Comparison of ENCODE assay signal across 7 cellular contexts in the genomic region with DNA sequence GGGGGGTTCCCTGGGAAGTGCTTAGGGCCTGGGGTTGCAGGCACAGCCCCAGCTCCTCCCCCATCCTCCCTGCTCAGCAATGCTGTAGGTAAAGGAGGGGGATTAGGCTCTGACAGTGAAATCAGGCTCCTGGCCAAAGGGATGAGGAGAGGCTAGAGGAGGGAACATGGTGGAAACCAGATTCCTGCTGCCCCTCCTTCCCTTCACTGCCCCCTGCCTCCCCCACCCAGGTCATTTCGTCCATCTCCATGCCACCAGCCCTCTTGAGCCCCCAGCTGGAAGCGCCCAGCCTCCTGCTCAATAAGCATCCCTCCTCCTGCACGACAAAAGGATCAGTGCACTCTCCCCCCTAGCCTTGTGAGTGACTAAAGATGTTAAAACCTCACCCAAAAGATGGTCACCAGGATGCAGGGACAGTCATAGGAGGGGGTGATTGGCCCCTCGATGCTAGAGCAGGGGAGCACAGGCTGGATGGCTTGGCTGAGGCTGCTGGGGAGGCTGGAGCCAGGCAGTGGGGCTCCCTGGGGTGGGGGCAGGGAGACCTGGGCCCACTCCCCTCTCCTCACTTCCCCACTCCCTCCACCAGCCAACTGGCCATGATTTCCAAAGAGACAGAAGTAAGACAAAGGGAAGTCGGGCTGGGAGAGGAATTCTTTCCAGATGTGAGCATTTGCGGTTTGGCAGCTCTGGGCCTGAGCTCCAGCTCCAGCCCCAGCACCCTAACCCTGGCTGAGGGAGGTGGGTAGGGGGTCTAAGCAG. TPM values are rescaled to one million over a fixed set of nuclear protein-coding genes. Genes with fewer than 3 reads are reported as not detected.
DNase-seq lines count a peak whose midpoint lies in the region; ATAC-seq lines count a peak whose summit lies in the region.
"Had no signal": no experiment of that assay in that cellular context is flagged by ENCODE, and none has a peak within 500 bp of the region (broad histone marks: within the 10 kb centered on the region; RNA-seq: fewer than 3 reads in every experiment).

No MANE protein-coding gene starts in this region.

- H3K9me3 Mint-ChIP-seq in CD4-positive, alpha-beta memory T cell, result no peaks in the 10 kb centered on the region

- H3K27me3 Mint-ChIP-seq in CD4-positive, alpha-beta memory T cell, result peaks cover 6 to 9% of the 10 kb centered on the region in 2 donors

- ATAC-seq in HG02852 (IDR thresholded peaks at IDR 0.05; ENCODE audit: unreplicated experiment) (no peak), HG03097 (IDR thresholded peaks at IDR 0.05; ENCODE audit: low FRiP score, unreplicated experiment) (no peak), GM19324 (IDR thresholded peaks at IDR 0.05; ENCODE audit: low FRiP score, unreplicated experiment) (no peak)

- CTCF ChIA-PET in CD4-positive, alpha-beta memory T cell (lab: Charles Lee; ENCODE audit: partially characterized antibody), result interaction anchor here (1.4 to 12.1 kb wide), 8 partner anchors 8 to 84 kb away, joined by 3 to 187 read pairs (median 18); partner anchors contain the start of genes ISG20L2, METTL25B and NES

- no peaks in the 10 kb centered on the region for H3K36me3 ChIP-seq in CD4-positive, alpha-beta memory T cell (ENCODE audit: insufficient read depth, low read length)

- H3K4me1 Mint-ChIP-seq in CD4-positive, alpha-beta memory T cell, result peaks cover 8 to 47% (median 24%) of the 10 kb centered on the region in 4 donors

- POLR2A ChIA-PET in CD4-positive, alpha-beta memory T cell (lab: Charles Lee; ENCODE audit: partially characterized antibody), result interaction anchor here (0.6 to 4.2 kb wide), 10 partner anchors 8 to 153 kb away, joined by 3 to 35 read pairs (median 6); partner anchors contain the start of genes HDGF, ISG20L2, METTL25B and MRPL24

- H3K4me1 ChIP-seq in CD4-positive, alpha-beta memory T cell (ENCODE audit: insufficient read depth, low read length), result peaks cover 32% of the 10 kb centered on the region

- DNase-seq in CD4-positive, alpha-beta memory T cell, result no peak
- DNase-seq in RPMI7951 (ENCODE audit: low read depth), result peak; percentile 75
- peak; percentile 85 for DNase-seq in left kidney (ENCODE audit: low read depth, low spot score)
- DNase-seq: effector memory CD4-positive, alpha-beta T cell had no signal

- H3K9me3 ChIP-seq in CD4-positive, alpha-beta memory T cell (ENCODE audit: control insufficient read depth in 1 of 2, low read length in 2 of 2), result no peaks in the 10 kb centered on the region

- H3K27ac ChIP-seq in CD4-positive, alpha-beta memory T cell (ENCODE audit: low read depth, low read length), result no peak overlapping the region

- intact Hi-C loops in CD4-positive, alpha-beta memory T cell (cut with micrococcal nuclease), result loop anchor here (10.0 kb wide), 1 partner anchor 83 kb away; no protein-coding TSS in a partner anchor

- H3K27ac Mint-ChIP-seq in CD4-positive, alpha-beta memory T cell, result peak overlapping the region in 4 of 7 donors; percentile 68 to 94 (median 82)

- H3K4me3 Mint-ChIP-seq in CD4-positive, alpha-beta memory T cell, result peak overlapping the region in 6 of 8 donors; percentile 64 to 89 (median 68)

- peaks cover 0 to 4% of the 10 kb centered on the region in 2 donors for H3K36me3 Mint-ChIP-seq in CD4-positive, alpha-beta memory T cell

- H3K27me3 ChIP-seq in CD4-positive, alpha-beta memory T cell (ENCODE audit: insufficient read depth, low read length), result peaks cover 6% of the 10 kb centered on the region

- H3K4me3 ChIP-seq in CD4-positive, alpha-beta memory T cell (ENCODE audit: low read length in 2 of 2), result no peak overlapping the region

RNA-seq across cellular contexts. Expression of gene CRABP2, which starts 2.3 kb away (rescaled TPM):
- total RNA-seq in CD4-positive, alpha-beta memory T cell, result under 1 TPM; 0.55 to 0.61 TPM
- polyA plus RNA-seq in CD4-positive, alpha-beta memory T cell, result under 1 TPM in 1 of 2 donors, not detected in 1; 0.21 TPM
- 66.6 and 81.6 TPM in 2 replicates for total RNA-seq in RPMI7951 (2014; rRNA removed; shearing (Covaris generic))

RNA-seq across cellular contexts. Expression of gene METTL25B, which starts 20.6 kb away (rescaled TPM):
- total RNA-seq in CD4-positive, alpha-beta memory T cell, result 10 to 100 TPM; 30.5 to 35.7 TPM
- polyA plus RNA-seq in CD4-positive, alpha-beta memory T cell, result 1 to 10 TPM; 4.6 to 7.5 TPM
- 6.4 and 6.9 TPM in 2 replicates for total RNA-seq in RPMI7951 (2014; rRNA removed; shearing (Covaris generic))

RNA-seq across cellular contexts. Expression of gene ISG20L2, which starts 20.9 kb away (rescaled TPM):
- total RNA-seq in CD4-positive, alpha-beta memory T cell, result 10 to 100 TPM; 47.9 to 53.1 TPM
- 10 to 100 TPM; 11.4 to 19.3 TPM for polyA plus RNA-seq in CD4-positive, alpha-beta memory T cell
- 14.3 and 16.4 TPM in 2 replicates for total RNA-seq in RPMI7951 (2014; rRNA removed; shearing (Covaris generic))

RNA-seq across cellular contexts. Expression of gene NES, which starts 30.5 kb away (rescaled TPM):
- total RNA-seq in CD4-positive, alpha-beta memory T cell, result not detected
- not detected for polyA plus RNA-seq in CD4-positive, alpha-beta memory T cell
- total RNA-seq in RPMI7951 (2014; rRNA removed; shearing (Covaris generic)), result 24.2 and 39.1 TPM in 2 replicates

RNA-seq across cellular contexts. Expression of gene MRPL24, which starts 33.2 kb away (rescaled TPM):
- 10 to 100 TPM; 44.1 to 47.4 TPM for total RNA-seq in CD4-positive, alpha-beta memory T cell
- 100 to 1,000 TPM in 1 of 2 donors, 10 to 100 TPM in 1; 86.7 to 150 TPM for polyA plus RNA-seq in CD4-positive, alpha-beta memory T cell
- total RNA-seq in RPMI7951 (2014; rRNA removed; shearing (Covaris generic)), result 57.9 and 68.2 TPM in 2 replicates

Comparison
In these comparisons a context has a peak if more than half of its experiments do, and no peak if none do; other contexts are left out.
1. DNase-seq: peak in RPMI7951 (single experiment) and left kidney (single experiment); none in CD4-positive, alpha-beta memory T cell (0 of 5).
2. RNA of gene CRABP2, which starts 2.3 kb away (total RNA-seq): 66.6 to 81.6 TPM in RPMI7951; 0.55 to 0.61 TPM in CD4-positive, alpha-beta memory T cell; every median in the first group is over 10 times any median in the second.